In genomic region chr16:88568710-88569613, GRCh38 we compare ENCODE assay signal across 8 cellular contexts. TPM values are rescaled to one million over a fixed set of nuclear protein-coding genes. Genes with fewer than 3 reads are reported as not detected.
DNase-seq lines count a peak whose midpoint lies in the region; ATAC-seq and TF ChIP-seq lines count a peak whose summit lies in the region.

No MANE protein-coding gene starts in this region.

- H3K4me2 ChIP-seq in IMR-90 (ENCODE audit: low read depth, low read length): peak overlapping the region; percentile 93

- peak overlapping the region; percentile 67 for H2BK5ac ChIP-seq in IMR-90 (ENCODE audit: low read depth, low read length, poor library complexity, severe bottlenecking)

- intact Hi-C loops in IMR-90 (cut with micrococcal nuclease): loop anchor here (10.0 kb wide), 1 partner anchor 614 kb away; the partner anchor contains the start of gene BANP

- POLR2A ChIA-PET in AG04450 (lab: Yijun Ruan, JAX) (no interaction called here), IMR-90 (lab: Charles Lee; ENCODE audit: unreplicated experiment) (no interaction called here)

- H2BK15ac ChIP-seq in IMR-90 (ENCODE audit: low read depth, low read length): peak overlapping the region; percentile 15; the same call in 1 of the 3 replicates

- H4K91ac ChIP-seq in IMR-90 (ENCODE audit: insufficient read depth, low read depth, low read length): 0 out of 2 replicates have a peak overlapping the region, but pooled peaks have one; percentile 21

- H3K4me1 ChIP-seq in IMR-90 (ENCODE audit: control insufficient read depth, insufficient read depth, low read length) (peaks cover 8% of the 10 kb centered on the region), muscle layer of duodenum (ENCODE audit: control insufficient read depth in 1 of 2, insufficient read depth in 2 of 2, low read length in 2 of 2) (peaks cover 10 to 27% of the 10 kb centered on the region in 2 donors)

- H2AFZ ChIP-seq in IMR-90 (replicated peaks; ENCODE audit: low read length, poor library complexity): peak overlapping the region; percentile 93

- CTCF ChIA-PET in AG04450 (lab: Charles Lee): no interaction called here
- CTCF ChIA-PET in IMR-90 (lab: Yijun Ruan, JAX): no interaction called here

- H4K8ac ChIP-seq in IMR-90 (ENCODE audit: low read depth in 2 of 2, low read length in 2 of 2): peak overlapping the region; percentile 85 to 95

- TF ChIP-seq CTCF in AG04450 (IDR thresholded peaks at IDR 0.05; ENCODE audit: low read depth, low read length) (no peak), IMR-90 (conservative IDR thresholded peaks at IDR 0.05; ENCODE audit: low read depth, low read length) (no peak), cardiac fibroblast (IDR thresholded peaks at IDR 0.05; ENCODE audit: low read depth, low read length) (no peak)

- H3K14ac ChIP-seq in IMR-90 (replicated peaks; ENCODE audit: low read depth, low read length): peak overlapping the region; percentile 62

- peak overlapping the region; percentile 93 for H2AK9ac ChIP-seq in IMR-90 (replicated peaks; ENCODE audit: low read depth, low read length, poor library complexity)

- no peak overlapping the region for H2BK20ac ChIP-seq in IMR-90 (ENCODE audit: low read depth, low read length)

- peaks cover 23% of the 10 kb centered on the region for H4K20me1 ChIP-seq in IMR-90 (ENCODE audit: insufficient read depth, low read length)

- H3K18ac ChIP-seq in IMR-90 (ENCODE audit: low read depth, low read length): no peak overlapping the region

- H3K27me3 ChIP-seq in AG04450 (ENCODE audit: control insufficient read depth, insufficient read depth, low read length) (no peaks in the 10 kb centered on the region), IMR-90 (ENCODE audit: control insufficient read depth, insufficient read depth, low read length) (no peaks in the 10 kb centered on the region), muscle layer of duodenum (ENCODE audit: low read depth, low read length) (no peaks in the 10 kb centered on the region)

- TF ChIP-seq RAD21 in IMR-90 (IDR thresholded peaks at IDR 0.05; ENCODE audit: low read length): no peak

- no peak for DNase-seq in AG04450 (ENCODE audit: low read depth, low spot score)
- DNase-seq in IMR-90: no peak
- no peak for DNase-seq in cardiac fibroblast (ENCODE audit: low read depth in 2 of 2)
- DNase-seq in C1 segment of cervical spinal cord (lab: John Stamatoyannopoulos, UW): no peak
- DNase-seq in NCI-H446 treated with DMSO at 0.1 percent for 48 hours (lab: John Stamatoyannopoulos, UW): no peak
- no peak for DNase-seq in NCI-H1417 (lab: John Stamatoyannopoulos, UW)

- in situ Hi-C loops in IMR-90 (cut with MboI; ENCODE audit: low sequenced_read_pairs): no loop called here

- peak overlapping the region; percentile 84 for H3K4ac ChIP-seq in IMR-90 (ENCODE audit: low read depth, low read length)

- H3K9ac ChIP-seq in IMR-90 (ENCODE audit: low read depth, low read length): peak overlapping the region; percentile 76

- ATAC-seq in IMR-90 (ENCODE audit: low read depth): no peak
- ATAC-seq in HG02798 (IDR thresholded peaks at IDR 0.05; ENCODE audit: poor library complexity, unreplicated experiment): no peak

- H3K36me3 ChIP-seq in IMR-90 (ENCODE audit: control insufficient read depth, insufficient read depth, low read length) (peaks cover 6% of the 10 kb centered on the region), muscle layer of duodenum (ENCODE audit: control insufficient read depth in 1 of 2, insufficient read depth in 2 of 2, low read length in 2 of 2) (peaks cover 0 to 4% of the 10 kb centered on the region in 2 donors)

- H4K5ac ChIP-seq in IMR-90 (ENCODE audit: low read depth, low read length): peak overlapping the region; percentile 82

- dilution Hi-C loops in IMR-90 (cut with HindIII; ENCODE audit: low sequenced_read_pairs, unreplicated experiment): no loop called here

- no peak overlapping the region for H2BK120ac ChIP-seq in IMR-90 (ENCODE audit: low read depth, low read length)

- H2AK5ac ChIP-seq in IMR-90 (ENCODE audit: low read depth, low read length): peak overlapping the region; percentile 91

- WGBS in IMR-90 (ENCODE audit: extremely low coverage in 2 of 2, insufficient read length in 1 of 2), 2 experiments: 95% methylated on average over 4 of the region's 18 CpGs; no CpG with 5 or more reads in 1 of the 2 experiments

- H3K27ac ChIP-seq in AG04450 (ENCODE audit: low read depth, low read length) (no peak overlapping the region), IMR-90 (ENCODE audit: insufficient read depth, low read length) (peak overlapping the region; percentile 80), muscle layer of duodenum (ENCODE audit: low read length) (no peak overlapping the region)

- H3K9me1 ChIP-seq in IMR-90 (ENCODE audit: insufficient read depth, low read length): peaks cover 4% of the 10 kb centered on the region

- H3K56ac ChIP-seq in IMR-90 (ENCODE audit: extremely low read depth, insufficient read depth, low read length): 0 out of 2 replicates have a peak overlapping the region, but pooled peaks have one; percentile 26

- peaks cover 16 to 41% of the 10 kb centered on the region in 2 experiments for H3K79me1 ChIP-seq in IMR-90 (ENCODE audit: low read depth in 1 of 2, low read length in 2 of 2)

- peak overlapping the region; percentile 93 for H3K23ac ChIP-seq in IMR-90 (ENCODE audit: low read depth, low read length)

- no peaks in the 10 kb centered on the region; the same call in 1 of the 2 replicates for H3K9me3 ChIP-seq in AG04450 (ENCODE audit: control insufficient read depth, insufficient read depth, low read length)
- H3K9me3 ChIP-seq in IMR-90 (ENCODE audit: control insufficient read depth, insufficient read depth, low read length): no peaks in the 10 kb centered on the region
- H3K9me3 ChIP-seq in muscle layer of duodenum (ENCODE audit: control insufficient read depth in 1 of 2, low read length in 2 of 2): no peaks in the 10 kb centered on the region

- H3K4me3 ChIP-seq in AG04450 (ENCODE audit: low read depth, low read length) (peak overlapping the region; percentile 73), IMR-90 (ENCODE audit: insufficient read depth, low read depth, low read length) (peak overlapping the region; percentile 66), cardiac fibroblast (replicated peaks in 1 of 2; ENCODE audit: low read depth in 2 of 2, low read length in 2 of 2) (peak overlapping the region; percentile 58 to 73), muscle layer of duodenum (ENCODE audit: low read depth in 1 of 2, low read length in 2 of 2) (peak overlapping the region; percentile 64 to 97)

- no TSS peak for BruUV-seq in IMR-90 (replicated peaks; lab: Mats Ljungman, UMichigan)

- no peak for TF ChIP-seq POLR2A in IMR-90 (IDR thresholded peaks at IDR 0.05; ENCODE audit: low read depth, low read length)

TF ChIP-seq in IMR-90, 13 proteins besides CTCF, POLR2A, EP300 and RAD21:
- TF ChIP-seq RFX5 (IDR thresholded peaks at IDR 0.05; ENCODE audit: low read depth, low read length) (no peak), USF2 (IDR thresholded peaks at IDR 0.05; ENCODE audit: low read depth, low read length) (no peak), CEBPB (IDR thresholded peaks at IDR 0.05; ENCODE audit: low read depth, low read length) (no peak), SMC3 (IDR thresholded peaks at IDR 0.05; ENCODE audit: low read depth, low read length) (no peak), BHLHE40 (IDR thresholded peaks at IDR 0.05; ENCODE audit: low read depth, low read length) (no peak), MAFK (IDR thresholded peaks at IDR 0.05; ENCODE audit: low read depth, low read length) (no peak), CHD1 (IDR thresholded peaks at IDR 0.05; ENCODE audit: low read depth, low read length) (no peak), ELK1 (IDR thresholded peaks at IDR 0.05; ENCODE audit: borderline replicate concordance, low read depth, low read length) (no peak), MAZ (IDR thresholded peaks at IDR 0.05; ENCODE audit: borderline replicate concordance, low read depth, low read length) (no peak), NFE2L2 (IDR thresholded peaks at IDR 0.05; ENCODE audit: low read depth, low read length) (no peak), RCOR1 (IDR thresholded peaks at IDR 0.05; ENCODE audit: insufficient replicate concordance, low read length) (no peak), MXI1 (IDR thresholded peaks at IDR 0.05; ENCODE audit: borderline replicate concordance, low read depth, low read length) (no peak), FOS (IDR thresholded peaks at IDR 0.05; ENCODE audit: low read depth, low read length) (no peak)

RNA-seq across cellular contexts. Expression of gene ZC3H18, which starts 1.2 kb away (rescaled TPM):
- 8.5 and 10.1 TPM in 2 replicates for polyA plus RNA-seq in AG04450 (2011; rRNA removed)
- polyA minus RNA-seq in AG04450 (2011; rRNA and poly(A)+ RNA removed): 7.5 and 9.2 TPM in 2 replicates
- 3.4 and 4.2 TPM in 2 replicates for total RNA-seq in IMR-90 (2012; rRNA removed)
- 21.3 and 22.7 TPM in 2 replicates for polyA plus RNA-seq in IMR-90 (2012; rRNA removed)
- 15.4 and 23.2 TPM in 2 replicates for polyA plus RNA-seq in IMR-90 (2012; cell fraction: cytosol; rRNA removed)
- 64.2 and 65.2 TPM in 2 replicates for polyA plus RNA-seq in IMR-90 (2012; cell fraction: nucleus; rRNA removed; ENCODE audit: low replicate concordance)
